1 cellular context compared by ENCODE assay signal in genomic region chr16:15642557-15643452, GRCh38.
TF ChIP-seq lines count a peak whose summit lies in the region.

Gene MARF1 (minus strand): TSS chr16:15643154. CDS start chr16:15639233, 3,921 bp downstream.

TF ChIP-seq in HepG2, 621 proteins besides CTCF, POLR2A, EP300 and RAD21 (continued from another document and continues in another):
- TF ChIP-seq AHDC1 (CRISPR knock-in tag; IDR thresholded peaks at IDR 0.05; ENCODE audit: borderline replicate concordance) = 0 out of 2 replicates have a peak, but pooled peaks have one; percentile 69
- TF ChIP-seq ZXDC (CRISPR knock-in tag; IDR thresholded peaks at IDR 0.05) = peak; percentile 56; the same call in 1 of the 2 replicates
- TF ChIP-seq CC2D1A (CRISPR knock-in tag; IDR thresholded peaks at IDR 0.05) = no peak
- TF ChIP-seq ZNF337 (CRISPR knock-in tag; IDR thresholded peaks at IDR 0.05; ENCODE audit: borderline replicate concordance, low read depth) = no peak
- peak; percentile 86 for TF ChIP-seq MEIS1 (CRISPR knock-in tag; IDR thresholded peaks at IDR 0.05; ENCODE audit: borderline replicate concordance)
- no peak for TF ChIP-seq ZNF235 (CRISPR knock-in tag; IDR thresholded peaks at IDR 0.05; ENCODE audit: borderline replicate concordance)
- TF ChIP-seq CCDC6 (CRISPR knock-in tag; IDR thresholded peaks at IDR 0.05) = peak; percentile 87
- peak; percentile 91; the same call in 1 of the 2 replicates for TF ChIP-seq ZNF296 (CRISPR knock-in tag; conservative IDR thresholded peaks at IDR 0.05)
- no peak for TF ChIP-seq ETS1 (CRISPR knock-in tag; IDR thresholded peaks at IDR 0.05)
- peak; percentile 57; the same call in 1 of the 2 replicates for TF ChIP-seq ZZZ3 (CRISPR knock-in tag; IDR thresholded peaks at IDR 0.05; ENCODE audit: borderline replicate concordance)
- peak; percentile 70; the same call in 1 of the 2 replicates for TF ChIP-seq ZNF670 (CRISPR knock-in tag; IDR thresholded peaks at IDR 0.05; ENCODE audit: borderline replicate concordance)
- TF ChIP-seq HBP1 (CRISPR knock-in tag; IDR thresholded peaks at IDR 0.05; ENCODE audit: low read depth) = peak; percentile 31; the same call in 1 of the 2 replicates
- TF ChIP-seq SMAD1 (CRISPR knock-in tag; IDR thresholded peaks at IDR 0.05; ENCODE audit: borderline replicate concordance, low read depth) = peak; percentile 45
- peak; percentile 87 for TF ChIP-seq ZNF253 (CRISPR knock-in tag; IDR thresholded peaks at IDR 0.05; ENCODE audit: borderline replicate concordance)
- no peak for TF ChIP-seq JDP2 (CRISPR knock-in tag; IDR thresholded peaks at IDR 0.05; ENCODE audit: borderline replicate concordance)
- TF ChIP-seq MED8 (CRISPR knock-in tag; IDR thresholded peaks at IDR 0.05; ENCODE audit: insufficient replicate concordance) = peak; percentile 89
- no peak for TF ChIP-seq TCF12 (IDR thresholded peaks at IDR 0.05)
- TF ChIP-seq TCF12 (CRISPR knock-in tag; IDR thresholded peaks at IDR 0.05) = peak; percentile 95
- TF ChIP-seq ZNF282 (IDR thresholded peaks at IDR 0.05; ENCODE audit: partially characterized antibody) = no peak
- 0 out of 2 replicates have a peak, but pooled peaks have one; percentile 34 for TF ChIP-seq ZNF83 (CRISPR knock-in tag; IDR thresholded peaks at IDR 0.05; ENCODE audit: borderline replicate concordance)
- TF ChIP-seq SMAD9 (CRISPR knock-in tag; IDR thresholded peaks at IDR 0.05) = no peak; the same call in 1 of the 2 replicates
- peak; percentile 94 for TF ChIP-seq ZNF230 (CRISPR knock-in tag; IDR thresholded peaks at IDR 0.05)
- peak; percentile 78 for TF ChIP-seq ZMYM4 (CRISPR knock-in tag; IDR thresholded peaks at IDR 0.05)
- peak; percentile 74; the same call in 1 of the 2 replicates for TF ChIP-seq ZNF710 (CRISPR knock-in tag; IDR thresholded peaks at IDR 0.05; ENCODE audit: borderline replicate concordance)
- peak; percentile 88 for TF ChIP-seq KAT7 (CRISPR knock-in tag; IDR thresholded peaks at IDR 0.05; ENCODE audit: borderline replicate concordance)
- no peak for TF ChIP-seq TP53 (CRISPR knock-in tag; conservative IDR thresholded peaks at IDR 0.05)
- TF ChIP-seq CENPX (CRISPR knock-in tag; IDR thresholded peaks at IDR 0.05) = no peak
- TF ChIP-seq ZNF333 (CRISPR knock-in tag; IDR thresholded peaks at IDR 0.05; ENCODE audit: borderline replicate concordance) = peak; percentile 19; the same call in 1 of the 2 replicates
- TF ChIP-seq HOXA9 (CRISPR knock-in tag; IDR thresholded peaks at IDR 0.05; ENCODE audit: borderline replicate concordance) = no peak
- peak; percentile 63; the same call in 1 of the 2 replicates for TF ChIP-seq SMC3 (IDR thresholded peaks at IDR 0.05; ENCODE audit: low read length)
- TF ChIP-seq HNRNPH1 (optimal IDR thresholded peaks at IDR 0.05; ENCODE audit: low read depth, low read length) = peak; percentile 91
- peak; percentile 79; the same call in 1 of the 2 replicates for TF ChIP-seq THAP8 (CRISPR knock-in tag; IDR thresholded peaks at IDR 0.05; ENCODE audit: borderline replicate concordance)
- peak; percentile 95 for TF ChIP-seq MAZ (IDR thresholded peaks at IDR 0.05; ENCODE audit: borderline replicate concordance, low read depth, low read length)
- peak; percentile 88 for TF ChIP-seq MAZ (CRISPR knock-in tag; IDR thresholded peaks at IDR 0.05; ENCODE audit: low read depth)
- TF ChIP-seq ZBTB14 (CRISPR knock-in tag; IDR thresholded peaks at IDR 0.05) = no peak
- peak; percentile 77 for TF ChIP-seq BRD4 (CRISPR knock-in tag; IDR thresholded peaks at IDR 0.05)
- peak; percentile 95 for TF ChIP-seq ZBTB39 (CRISPR knock-in tag; IDR thresholded peaks at IDR 0.05)
- TF ChIP-seq ZFP1 (CRISPR knock-in tag; IDR thresholded peaks at IDR 0.05) = peak; percentile 77
- TF ChIP-seq ATAD3A (CRISPR knock-in tag; IDR thresholded peaks at IDR 0.05) = no peak
- no peak; the same call in 1 of the 2 replicates for TF ChIP-seq FOXJ3 (CRISPR knock-in tag; IDR thresholded peaks at IDR 0.05; ENCODE audit: borderline replicate concordance)
- TF ChIP-seq ZGPAT (CRISPR knock-in tag; IDR thresholded peaks at IDR 0.05) = peak; percentile 86
- TF ChIP-seq ATF7-NPFF (CRISPR knock-in tag; IDR thresholded peaks at IDR 0.05; ENCODE audit: low read depth) = peak; percentile 45; the same call in 1 of the 2 replicates
- peak; percentile 55 for TF ChIP-seq MEIS2 (CRISPR knock-in tag; IDR thresholded peaks at IDR 0.05)
- TF ChIP-seq HNF4A (CRISPR knock-in tag; IDR thresholded peaks at IDR 0.05) = peak; percentile 71
- TF ChIP-seq ZNF761 (CRISPR knock-in tag; conservative IDR thresholded peaks at IDR 0.05) = peak; percentile 87
